Comparison of ENCODE assay signal across 9 cellular contexts in the genomic region with DNA sequence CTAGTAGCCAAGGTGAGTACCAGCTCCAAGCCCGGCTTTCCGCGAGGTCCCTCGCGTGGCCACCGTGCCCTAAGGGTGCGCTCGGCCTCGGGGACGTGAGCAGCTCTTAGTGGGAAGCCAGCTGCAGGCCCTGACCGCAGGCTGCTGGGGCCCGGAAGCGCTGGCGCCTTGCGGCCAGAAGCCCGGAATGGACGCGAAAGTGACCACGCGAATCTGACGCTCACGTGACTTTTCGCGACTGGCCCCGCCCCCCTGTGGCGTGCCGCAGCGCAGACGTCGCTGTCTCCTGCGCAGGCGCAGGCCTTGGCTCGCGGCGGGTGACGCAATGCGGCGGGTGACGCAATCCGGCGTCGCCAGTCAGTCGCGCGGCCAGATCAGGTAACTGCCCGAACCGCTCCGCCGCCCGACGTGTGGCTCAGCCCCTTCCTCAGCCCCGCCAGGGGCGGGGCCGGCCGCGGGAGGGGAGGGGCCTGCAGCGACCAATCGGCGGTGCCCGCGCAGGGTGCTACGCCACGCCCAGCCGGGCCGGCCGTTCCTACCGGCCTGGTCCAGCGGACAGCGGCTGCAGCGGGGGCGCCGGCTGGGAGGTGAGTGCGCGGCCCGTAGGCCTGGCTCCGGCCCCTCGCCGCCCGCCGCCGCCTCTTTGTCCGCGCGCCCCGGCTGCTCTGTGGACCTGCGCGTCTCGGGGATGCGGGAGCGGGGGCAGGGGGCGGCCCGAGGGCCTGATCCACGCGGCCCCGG. TPM values are rescaled to one million over a fixed set of nuclear protein-coding genes. Genes with fewer than 3 reads are reported as not detected.
A peak's percentile ranks its signal among the peaks of the same experiment; 100 is the strongest.
DNase-seq lines count a peak whose midpoint lies in the region; ATAC-seq, FAIRE-seq and TF ChIP-seq lines count a peak whose summit lies in the region.
"Had no signal": no experiment of that assay in that cellular context is flagged by ENCODE, and none has a peak within 500 bp of the region (broad histone marks: within the 10 kb centered on the region; RNA-seq: fewer than 3 reads in every experiment).

Gene GZF1, plus strand, starts transcription at position 532 of the 741 bp plus-strand sequence. CDS start 2,202 bp downstream, outside the sequence.

- H3K9me1 ChIP-seq in keratinocyte (ENCODE audit: control insufficient read depth, extremely low read depth, insufficient read depth, low read length), result no peaks in the 10 kb centered on the region

- FAIRE-seq in keratinocyte (lab: Jason Lieb, UNC), result no peak
- FAIRE-seq: colon had no signal

- H3K9me3 ChIP-seq in keratinocyte (ENCODE audit: control insufficient read depth, low read depth, low read length), result no peaks in the 10 kb centered on the region

- DNase-seq in AML-193 (lab: John Stamatoyannopoulos, UW) (peak; percentile 94 to 95), NCI-H460 (ENCODE audit: extremely low read depth, low read depth) (peak; percentile 96), cerebellar cortex (ENCODE audit: low spot score) (peak; percentile 96), keratinocyte (ENCODE audit: low read depth, low spot score) (peak; percentile 92)
- peak; percentile 99 for DNase-seq in activated CD4-positive, CD25-positive, alpha-beta regulatory T cell treated with anti-CD3 and anti-CD28 coated beads, Interleukin-2, amount 50 U/mL, for 72 hours
- DNase-seq in stimulated activated CD4-positive, alpha-beta T cell treated with anti-CD3 and anti-CD28 coated beads, Interleukin-12 subunit alpha, Interleukin-12 subunit beta, amount 100 ng/mL, for 48 hours (ENCODE audit: low read depth in 2 of 3, low spot score in 1 of 3), result peak; percentile 95 to 97 (median 96)

- peaks cover 8% of the 10 kb centered on the region for H4K20me1 ChIP-seq in keratinocyte (ENCODE audit: control insufficient read depth, extremely low read depth, insufficient read depth, low read length)

- no peaks in the 10 kb centered on the region for H3K27me3 ChIP-seq in keratinocyte (ENCODE audit: control insufficient read depth, extremely low read depth, insufficient read depth, low read length)

- H3K4me2 ChIP-seq in keratinocyte (ENCODE audit: control insufficient read depth, extremely low read depth, insufficient read depth, low read depth, low read length), result peak within 1 kb of the TSS; percentile 92

- dilution Hi-C loops in keratinocyte (cut with MboI; ENCODE audit: extremely low pct_ligation_motif_present, low sequenced_read_pairs), result no loop called here

- H2AFZ ChIP-seq in keratinocyte (ENCODE audit: control insufficient read depth, low read length), result peak within 1 kb of the TSS; percentile 86

- H3K9ac ChIP-seq in keratinocyte (ENCODE audit: control insufficient read depth, extremely low read depth, insufficient read depth, low read length), result peak within 1 kb of the TSS; percentile 96

- TF ChIP-seq POLR2A in GM19193 (IDR thresholded peaks at IDR 0.05; ENCODE audit: extremely low read depth, insufficient read depth, insufficient read length), result peak; percentile 88

- peak; percentile 72 for ATAC-seq in HG03432 (IDR thresholded peaks at IDR 0.05; ENCODE audit: unreplicated experiment)

- peak within 1 kb of the TSS; percentile 84 for H3K27ac ChIP-seq in keratinocyte (ENCODE audit: control insufficient read depth, insufficient read depth, low read length)

- peaks cover 31% of the 10 kb centered on the region for H3K4me1 ChIP-seq in keratinocyte (ENCODE audit: control insufficient read depth, extremely low read depth, insufficient read depth, low read length)

- peak in 1 of 3 experiments; percentile 2 for TF ChIP-seq CTCF in keratinocyte (optimal IDR thresholded peaks at IDR 0.05 in 1 of 3, IDR thresholded peaks at IDR 0.05 in 1 of 3, conservative IDR thresholded peaks at IDR 0.05 in 1 of 3; ENCODE audit: extremely low read depth in 1 of 3, insufficient read depth in 2 of 3, low read length in 3 of 3)

- H3K4me3 ChIP-seq in keratinocyte (ENCODE audit: control insufficient read depth in 2 of 3, extremely low read depth in 1 of 3, insufficient read depth in 2 of 3, low read depth in 1 of 3, low read length in 3 of 3), result peak within 1 kb of the TSS; percentile 83 to 87 (median 86)

- H3K36me3 ChIP-seq in keratinocyte (ENCODE audit: control insufficient read depth in 2 of 2, extremely low read depth in 1 of 2, insufficient read depth in 2 of 2, low read length in 2 of 2), result peaks cover 5 to 18% of the 10 kb centered on the region in 2 experiments

- H3K79me2 ChIP-seq in keratinocyte (ENCODE audit: control insufficient read depth, insufficient read depth, low read length), result peaks cover 45% of the 10 kb centered on the region

RNA-seq across cellular contexts. Expression of gene GZF1, which starts in this region (rescaled TPM):
- total RNA-seq in NCI-H460 (2014; rRNA removed; shearing (Covaris generic)), result 10.8 and 17.8 TPM in 2 replicates
- 12.5 and 20.3 TPM in 2 replicates for polyA plus RNA-seq in NCI-H460 (2014; cell fraction: nucleus; rRNA removed)
- polyA plus RNA-seq in keratinocyte, result 9.8 to 12.4 TPM (median 11.7 TPM) in 3 replicates
- 8.0 TPM for polyA plus RNA-seq in keratinocyte (2011; ENCODE audit: low read depth)
- 11.5 and 13.0 TPM in 2 replicates for polyA plus RNA-seq in keratinocyte (2011; cell fraction: cytosol; rRNA removed)
- polyA plus RNA-seq in keratinocyte (2011; cell fraction: nucleus; rRNA removed), result 19.2 and 21.6 TPM in 2 replicates
- polyA plus RNA-seq in keratinocyte (2012; ENCODE audit: low replicate concordance), result 8.0 and 9.3 TPM in 2 replicates
- polyA minus RNA-seq in keratinocyte, result 12.6 to 42.5 TPM (median 27.9 TPM) in 3 replicates
- polyA minus RNA-seq in keratinocyte (2011; cell fraction: cytosol; rRNA and poly(A)+ RNA removed), result 21.5 TPM
- 12.1 and 22.9 TPM in 2 replicates for polyA minus RNA-seq in keratinocyte (2011; cell fraction: nucleus; rRNA and poly(A)+ RNA removed)

Comparison
In these comparisons a context has a peak if more than half of its experiments do, and no peak if none do; other contexts are left out.
1. Peak in every context shown above with its lines: DNase-seq, ATAC-seq, H3K4me3 ChIP-seq and H3K27ac ChIP-seq.